ENCODE assay signal across 1 cellular context in the genomic region with DNA sequence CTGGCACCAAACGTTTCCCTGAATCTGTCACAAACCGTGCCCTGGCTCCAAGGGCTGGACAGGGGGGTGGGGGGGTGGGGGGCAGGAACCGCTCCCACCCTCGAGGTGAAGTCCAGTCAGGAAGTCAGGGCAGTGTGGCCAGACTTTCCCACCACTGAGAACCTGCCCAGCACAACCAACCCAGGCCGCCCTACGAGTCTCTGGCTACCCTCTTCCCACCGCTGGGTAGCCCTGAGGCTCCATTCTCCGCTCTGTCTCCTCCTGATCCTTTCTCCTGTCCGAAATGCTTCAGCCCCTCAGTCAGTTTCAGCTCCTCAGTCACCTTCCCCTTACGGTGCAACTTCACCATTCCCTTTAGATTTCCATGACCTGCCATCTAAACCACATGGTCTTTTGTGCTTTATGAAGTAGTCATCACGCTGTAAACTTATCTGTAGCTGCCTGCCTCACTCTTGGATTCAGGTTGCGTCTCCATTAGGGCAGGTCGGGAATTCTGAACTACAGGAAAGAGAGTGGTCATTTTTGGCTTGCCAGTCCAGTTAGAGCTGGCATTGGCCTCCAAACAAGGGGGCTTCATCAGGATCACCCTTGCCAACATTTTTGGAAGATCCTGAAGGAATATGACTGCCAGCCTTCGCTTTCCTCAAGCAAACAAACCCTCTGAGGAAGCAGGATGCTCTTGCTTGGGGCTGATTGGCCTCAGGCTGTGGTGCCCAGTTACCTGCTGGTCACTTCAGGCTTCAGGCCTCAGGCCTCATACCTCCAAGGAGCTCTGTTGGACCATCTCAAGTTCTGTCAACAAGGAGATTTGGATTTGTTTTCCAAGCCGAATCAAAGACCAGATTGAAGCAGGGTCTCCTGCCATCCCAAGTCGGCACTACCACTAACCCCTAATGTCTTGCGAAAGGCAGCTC.
TF ChIP-seq lines count a peak whose summit lies in the region.

No MANE protein-coding gene starts in this region.

TF ChIP-seq in A549, 52 proteins besides CTCF, POLR2A, EP300 and RAD21 (continued from another document):
- TF ChIP-seq, protein P1, sequence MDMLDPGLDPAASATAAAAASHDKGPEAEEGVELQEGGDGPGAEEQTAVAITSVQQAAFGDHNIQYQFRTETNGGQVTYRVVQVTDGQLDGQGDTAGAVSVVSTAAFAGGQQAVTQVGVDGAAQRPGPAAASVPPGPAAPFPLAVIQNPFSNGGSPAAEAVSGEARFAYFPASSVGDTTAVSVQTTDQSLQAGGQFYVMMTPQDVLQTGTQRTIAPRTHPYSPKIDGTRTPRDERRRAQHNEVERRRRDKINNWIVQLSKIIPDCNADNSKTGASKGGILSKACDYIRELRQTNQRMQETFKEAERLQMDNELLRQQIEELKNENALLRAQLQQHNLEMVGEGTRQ (IDR thresholded peaks at IDR 0.05), result no peak
- no peak for TF ChIP-seq CHD4 (IDR thresholded peaks at IDR 0.05; ENCODE audit: borderline replicate concordance)
- TF ChIP-seq, protein P2, sequence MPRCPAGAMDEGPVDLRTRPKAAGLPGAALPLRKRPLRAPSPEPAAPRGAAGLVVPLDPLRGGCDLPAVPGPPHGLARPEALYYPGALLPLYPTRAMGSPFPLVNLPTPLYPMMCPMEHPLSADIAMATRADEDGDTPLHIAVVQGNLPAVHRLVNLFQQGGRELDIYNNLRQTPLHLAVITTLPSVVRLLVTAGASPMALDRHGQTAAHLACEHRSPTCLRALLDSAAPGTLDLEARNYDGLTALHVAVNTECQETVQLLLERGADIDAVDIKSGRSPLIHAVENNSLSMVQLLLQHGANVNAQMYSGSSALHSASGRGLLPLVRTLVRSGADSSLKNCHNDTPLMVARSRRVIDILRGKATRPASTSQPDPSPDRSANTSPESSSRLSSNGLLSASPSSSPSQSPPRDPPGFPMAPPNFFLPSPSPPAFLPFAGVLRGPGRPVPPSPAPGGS (IDR thresholded peaks at IDR 0.05), result no peak
- TF ChIP-seq NFE2L2 (conservative IDR thresholded peaks at IDR 0.05; ENCODE audit: low read length), result no peak
- TF ChIP-seq CEBPB (IDR thresholded peaks at IDR 0.05), result no peak
- TF ChIP-seq CHD2 (IDR thresholded peaks at IDR 0.05; ENCODE audit: low read length, partially characterized antibody), result no peak
- TF ChIP-seq HEYL (CRISPR knock-in tag; IDR thresholded peaks at IDR 0.05), result no peak
- TF ChIP-seq NR3C1 (IDR thresholded peaks at IDR 0.05), result no peak
- no peak for TF ChIP-seq KDM1A (IDR thresholded peaks at IDR 0.05; ENCODE audit: low read depth)
- TF ChIP-seq EHMT2 (IDR thresholded peaks at IDR 0.05; ENCODE audit: low read depth), result no peak
- no peak for TF ChIP-seq BHLHE40 (IDR thresholded peaks at IDR 0.05; ENCODE audit: low read depth, low read length)
- TF ChIP-seq SMC3 (IDR thresholded peaks at IDR 0.05), result no peak
- no peak for TF ChIP-seq ZFP36 (IDR thresholded peaks at IDR 0.05; ENCODE audit: borderline replicate concordance, partially characterized antibody)
- TF ChIP-seq, protein P3, sequence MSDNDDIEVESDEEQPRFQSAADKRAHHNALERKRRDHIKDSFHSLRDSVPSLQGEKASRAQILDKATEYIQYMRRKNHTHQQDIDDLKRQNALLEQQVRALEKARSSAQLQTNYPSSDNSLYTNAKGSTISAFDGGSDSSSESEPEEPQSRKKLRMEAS (IDR thresholded peaks at IDR 0.05), result no peak; the same call in 1 of the 2 replicates
- TF ChIP-seq ESRRA (IDR thresholded peaks at IDR 0.05; ENCODE audit: borderline replicate concordance, low read length), result no peak
